ENCODE assay signal across 16 cellular contexts in genomic region chr9:127173063-127173462, GRCh38. TPM values are rescaled to one million over a fixed set of nuclear protein-coding genes. Genes with fewer than 3 reads are reported as not detected.
"Had no signal": no experiment of that assay in that cellular context is flagged by ENCODE, and none has a peak within 500 bp of the region (broad histone marks: within the 10 kb centered on the region; RNA-seq: fewer than 3 reads in every experiment).

No MANE protein-coding gene starts in this region.

- H3K4me3 Mint-ChIP-seq: activated naive CD8-positive, alpha-beta T cell treated with anti-CD3 and anti-CD28 coated beads for 36 hours; activated T-cell treated with anti-CD3 and anti-CD28 coated beads, Interleukin-2, amount 50 U/mL, for 4 hours; naive thymus-derived CD8-positive, alpha-beta T cell had no signal

- H3K4me3 ChIP-seq: gastrocnemius medialis, heart left ventricle, upper lobe of left lung had no signal

- H3K9me3 Mint-ChIP-seq: activated naive CD8-positive, alpha-beta T cell treated with anti-CD3 and anti-CD28 coated beads for 36 hours; activated T-cell treated with anti-CD3 and anti-CD28 coated beads, Interleukin-2, amount 50 U/mL, for 4 hours; naive thymus-derived CD8-positive, alpha-beta T cell had no signal

- H3K27me3 Mint-ChIP-seq: activated naive CD8-positive, alpha-beta T cell treated with anti-CD3 and anti-CD28 coated beads for 36 hours had no signal

- ATAC-seq: activated T-cell treated with anti-CD3 and anti-CD28 coated beads, Interleukin-2, amount 50 U/mL, for 4 hours; gastrocnemius medialis; heart left ventricle; left cardiac atrium; naive thymus-derived CD8-positive, alpha-beta T cell had no signal

- H3K27ac ChIP-seq: brain microvascular endothelial cell, gastrocnemius medialis, upper lobe of left lung had no signal

- H3K9me3 ChIP-seq: gastrocnemius medialis, heart left ventricle, upper lobe of left lung had no signal

- DNase-seq: activated gamma-delta T cell treated with Interleukin-2 at 50 U/mL for 16 hours; activated naive CD8-positive, alpha-beta T cell treated with anti-CD3 and anti-CD28 coated beads for 36 hours; activated T-cell treated with anti-CD3 and anti-CD28 coated beads, Interleukin-2, amount 50 U/mL, for 4 hours; amygdala; brain microvascular endothelial cell; cerebellar nuclear complex; gastrocnemius medialis; left cardiac atrium; naive thymus-derived CD8-positive, alpha-beta T cell; small intestine; stimulated activated CD4-positive, alpha-beta T cell treated with anti-CD3 and anti-CD28 coated beads, Interleukin-4, amount 100 ng/mL, for 24 hours; stimulated activated naive CD4-positive, alpha-beta T cell had no signal

- H3K4me1 ChIP-seq: gastrocnemius medialis, upper lobe of left lung had no signal

- H3K36me3 ChIP-seq: brain microvascular endothelial cell, gastrocnemius medialis, upper lobe of left lung had no signal

- FAIRE-seq: small intestine, TTC549 had no signal

- H3K36me3 Mint-ChIP-seq: activated naive CD8-positive, alpha-beta T cell treated with anti-CD3 and anti-CD28 coated beads for 36 hours had no signal

- H3K4me1 Mint-ChIP-seq: activated naive CD8-positive, alpha-beta T cell treated with anti-CD3 and anti-CD28 coated beads for 36 hours had no signal

- H3K27me3 ChIP-seq: brain microvascular endothelial cell, gastrocnemius medialis, heart left ventricle, upper lobe of left lung had no signal

- H3K27ac Mint-ChIP-seq: activated naive CD8-positive, alpha-beta T cell treated with anti-CD3 and anti-CD28 coated beads for 36 hours had no signal

RNA-seq across cellular contexts. Expression of gene ANGPTL2, which starts 50.6 kb away (rescaled TPM):
- total RNA-seq: activated naive CD8-positive, alpha-beta T cell treated with anti-CD3 and anti-CD28 coated beads for 36 hours; naive thymus-derived CD8-positive, alpha-beta T cell; T-helper 2 cell treated with Interferon-gamma antibody and Interleukin-4, amounts not matched to agents 100 ng/mL and 5 ng/mL, for 36 hours had no signal
- polyA plus RNA-seq: naive thymus-derived CD8-positive, alpha-beta T cell had no signal
